16 cellular contexts compared by ENCODE assay signal in the genomic region with DNA sequence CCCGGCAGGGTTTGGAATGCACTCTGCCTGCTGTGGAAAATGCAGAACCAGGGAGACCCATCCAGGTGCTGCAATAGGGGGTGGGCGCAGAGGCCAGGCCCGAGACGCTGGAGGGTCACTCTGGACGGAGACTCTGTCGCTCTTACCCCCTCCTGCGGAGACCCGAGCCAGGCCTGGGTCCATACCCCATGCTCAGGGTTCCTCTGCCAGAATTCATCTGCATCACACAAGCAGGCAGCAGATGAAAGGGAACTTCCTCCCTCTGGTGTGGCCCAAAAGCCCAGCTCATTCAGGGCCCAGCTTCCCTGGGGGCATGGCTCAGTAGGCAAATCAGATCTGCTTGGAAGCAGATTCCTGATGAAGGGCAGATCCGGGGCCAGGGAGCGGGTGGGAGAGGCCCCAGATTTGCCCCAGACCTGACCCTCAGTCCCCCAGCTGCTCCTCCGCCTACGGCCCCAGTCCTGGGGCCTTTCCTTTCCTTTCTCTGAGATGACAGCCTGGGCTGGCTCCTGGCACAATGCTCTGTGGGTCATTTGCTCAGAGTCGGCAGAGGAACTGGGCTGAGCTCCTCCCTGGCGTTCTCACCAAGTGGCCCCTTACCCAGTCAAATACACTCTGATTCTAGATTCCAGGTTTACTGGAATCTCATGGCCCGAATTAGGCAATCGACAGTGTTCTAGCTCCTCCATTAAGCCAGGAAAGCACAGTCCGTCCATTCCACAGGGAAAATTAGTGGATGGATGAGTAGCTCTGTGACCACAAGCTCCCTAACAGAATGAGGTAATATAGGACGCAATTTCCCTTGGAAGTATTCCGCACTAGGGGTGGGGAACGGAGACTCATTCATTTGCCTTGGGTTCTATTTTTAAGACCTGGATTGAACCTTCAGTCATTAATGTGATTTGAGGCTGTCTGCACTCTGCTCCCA. TPM values are rescaled to one million over a fixed set of nuclear protein-coding genes. Genes with fewer than 3 reads are reported as not detected.
DNase-seq lines count a peak whose midpoint lies in the region; ATAC-seq and TF ChIP-seq lines count a peak whose summit lies in the region.
"Had no signal": no experiment of that assay in that cellular context is flagged by ENCODE, and none has a peak within 500 bp of the region (broad histone marks: within the 10 kb centered on the region; RNA-seq: fewer than 3 reads in every experiment).

No MANE protein-coding gene starts in this region.

- DNase-seq in breast epithelium (ENCODE audit: low spot score in 2 of 2) (no peak), mammary epithelial cell (no peak), astrocyte of the cerebellum (ENCODE audit: low read depth) (peak; percentile 90), left kidney (ENCODE audit: low read depth, low spot score) (peak; percentile 42), aorta (peak; percentile 33 to 70), RKO (ENCODE audit: low spot score) (no peak)
- DNase-seq: cerebellar nuclear complex, GOT3, RPMI8226, sigmoid colon had no signal

- no peaks in the 10 kb centered on the region for H3K36me3 ChIP-seq in breast epithelium
- no peaks in the 10 kb centered on the region for H3K36me3 ChIP-seq in mammary epithelial cell (ENCODE audit: insufficient read depth, low read length)
- no peaks in the 10 kb centered on the region for H3K36me3 ChIP-seq in aorta (ENCODE audit: control insufficient read depth in 1 of 2, insufficient read depth in 2 of 2, low read length in 1 of 2)
- H3K36me3 ChIP-seq: sigmoid colon had no signal

- no peak for TF ChIP-seq POLR2A in breast epithelium (IDR thresholded peaks at IDR 0.05)

- H3K27me3 ChIP-seq in breast epithelium = no peaks in the 10 kb centered on the region
- H3K27me3 ChIP-seq in mammary epithelial cell (ENCODE audit: insufficient read depth, low read length) = peaks cover 10% of the 10 kb centered on the region
- H3K27me3 ChIP-seq in aorta (ENCODE audit: control insufficient read depth in 1 of 2, insufficient read depth in 2 of 2, low read length in 1 of 2) = no peaks in the 10 kb centered on the region
- H3K27me3 ChIP-seq: sigmoid colon had no signal

- H3K4me1 ChIP-seq in breast epithelium (peaks cover 0 to 13% of the 10 kb centered on the region in 2 donors), mammary epithelial cell (ENCODE audit: insufficient read depth, low read length) (peaks cover 11% of the 10 kb centered on the region), aorta (ENCODE audit: control insufficient read depth in 1 of 2, insufficient read depth in 2 of 2, low read length in 2 of 2) (no peaks in the 10 kb centered on the region)
- H3K4me1 ChIP-seq: foreskin keratinocyte had no signal

- dilution Hi-C loops in mammary epithelial cell (cut with HindIII; ENCODE audit: low sequenced_read_pairs) = loop anchor here (5.0 kb wide), 2 partner anchors 48 to 72 kb away; no protein-coding TSS in a partner anchor

- in situ Hi-C loops in mammary epithelial cell (cut with MboI; ENCODE audit: low sequenced_read_pairs in 2 of 2) = no loop called here
- in situ Hi-C loops in astrocyte of the cerebellum (cut with HindIII; ENCODE audit: low sequenced_read_pairs) = no loop called here

- H3K9me3 ChIP-seq in breast epithelium (no peaks in the 10 kb centered on the region), mammary epithelial cell (replicated peaks; ENCODE audit: insufficient read depth, low read length) (no peaks in the 10 kb centered on the region), aorta (ENCODE audit: control insufficient read depth, low read length) (no peaks in the 10 kb centered on the region)
- H3K9me3 ChIP-seq: A549, sigmoid colon had no signal

- intact Hi-C loops in breast epithelium (cut with DNase I; ENCODE audit: low total_unique reads) (no loop called here), mammary epithelial cell (cut with micrococcal nuclease) (no loop called here), aorta (cut with DNase I) (no loop called here)

- H3K79me2 ChIP-seq in mammary epithelial cell (ENCODE audit: insufficient read depth, low read length) = no peaks in the 10 kb centered on the region

- H3K9ac ChIP-seq in mammary epithelial cell (ENCODE audit: insufficient read depth, low read length) = no peak overlapping the region
- H3K9ac ChIP-seq: KMS-11 had no signal

- no peak for ATAC-seq in aorta (ENCODE audit: low FRiP score)
- ATAC-seq in GM18520 (IDR thresholded peaks at IDR 0.05; ENCODE audit: unreplicated experiment) = no peak
- ATAC-seq in GM19467 (IDR thresholded peaks at IDR 0.05; ENCODE audit: unreplicated experiment) = no peak
- ATAC-seq: A549, foreskin keratinocyte had no signal

- H3K27ac ChIP-seq in breast epithelium (peak overlapping the region; percentile 0 to 82), mammary epithelial cell (ENCODE audit: insufficient read depth, low read depth, low read length) (no peak overlapping the region), aorta (ENCODE audit: low read depth in 1 of 2, low read length in 2 of 2) (no peak overlapping the region)
- H3K27ac ChIP-seq: A549, foreskin keratinocyte, KMS-11, sigmoid colon, VCaP had no signal

- no peak overlapping the region for H3K4me2 ChIP-seq in mammary epithelial cell (ENCODE audit: insufficient read depth, low read depth, low read length)
- H3K4me2 ChIP-seq: A549, KMS-11 had no signal

- WGBS in mammary epithelial cell (ENCODE audit: low coverage, missing lambda C conversion rate) = 96% methylated on average over 17 of the region's 20 CpGs
- WGBS in aorta, 2 donors = 95 to 96% methylated on average over 20 of the region's 20 CpGs

- H2AFZ ChIP-seq in mammary epithelial cell (ENCODE audit: low read depth, low read length) = no peak overlapping the region

- CTCF ChIA-PET in mammary epithelial cell (lab: Charles Lee; ENCODE audit: low non-redundant PET) = no interaction called here

- H3K4me3 ChIP-seq in breast epithelium (no peak overlapping the region), mammary epithelial cell (replicated peaks in 1 of 3; ENCODE audit: insufficient read depth in 1 of 3, low read depth in 2 of 3, low read length in 3 of 3) (no peak overlapping the region), astrocyte of the cerebellum (ENCODE audit: low read depth, low read length) (no peak overlapping the region), aorta (ENCODE audit: low read length in 2 of 2) (no peak overlapping the region)
- H3K4me3 ChIP-seq: A549, sigmoid colon had no signal

- no TSS peak for BruUV-seq in mammary epithelial cell (replicated peaks; lab: Mats Ljungman, UMichigan)

- TF ChIP-seq CTCF in breast epithelium (IDR thresholded peaks at IDR 0.05) = no peak
- TF ChIP-seq CTCF in mammary epithelial cell (conservative IDR thresholded peaks at IDR 0.05 in 1 of 2, IDR thresholded peaks at IDR 0.05 in 1 of 2; ENCODE audit: extremely low read depth in 1 of 2, insufficient read depth in 1 of 2, low read depth in 1 of 2, low read length in 2 of 2) = no peak
- no peak for TF ChIP-seq CTCF in astrocyte of the cerebellum (IDR thresholded peaks at IDR 0.05; ENCODE audit: low read depth, low read length, missing control alignments)

- no peaks in the 10 kb centered on the region for H4K20me1 ChIP-seq in mammary epithelial cell (ENCODE audit: insufficient read depth, low read length)

RNA-seq across cellular contexts. Expression of a gene that starts 19.1 kb away (rescaled TPM):
- 100 to 1,000 TPM in 1 of 3 donors, 10 to 100 TPM in 2; 64.0 to 140 (median 75.0) TPM for total RNA-seq in breast epithelium
- 1 to 10 TPM in 1 of 2 donors, not detected in 1; 1.8 TPM for total RNA-seq in mammary epithelial cell
- polyA plus RNA-seq in mammary epithelial cell = not detected
- not detected for polyA minus RNA-seq in mammary epithelial cell
- 10 to 100 TPM; 12.0 to 50.1 TPM for total RNA-seq in aorta
- polyA plus RNA-seq in aorta = 1 to 10 TPM; 2.9 to 4.6 TPM

RNA-seq across cellular contexts. Expression of a gene that starts 38.5 kb away (rescaled TPM):
- 10 to 100 TPM; 13.4 to 22.5 (median 20.0) TPM for total RNA-seq in breast epithelium
- 10 to 100 TPM; 13.9 to 18.8 TPM for total RNA-seq in mammary epithelial cell
- polyA plus RNA-seq in mammary epithelial cell = 13.6 TPM
- 4.2 TPM for polyA minus RNA-seq in mammary epithelial cell
- 10 to 100 TPM in 1 of 2 donors, 1 to 10 TPM in 1; 7.7 to 11.1 TPM for total RNA-seq in aorta
- polyA plus RNA-seq in aorta = 1 to 10 TPM; 6.6 to 7.9 TPM

Comparison
In these comparisons a context has a peak if more than half of its experiments do, and no peak if none do; other contexts are left out.
1. H3K27ac ChIP-seq: peak in breast epithelium (2 of 2); none in mammary epithelial cell (single experiment) and aorta (0 of 2).
2. RNA of a gene that starts 19.1 kb away (total RNA-seq): 64.0 to 140 TPM in breast epithelium and 12.0 to 50.1 TPM in aorta; 1.8 TPM in mammary epithelial cell; every median in the first group is over 4 times any median in the second.
3. DNase-seq: peak in astrocyte of the cerebellum (single experiment), left kidney (single experiment) and aorta (2 of 2); none in breast epithelium (0 of 2), mammary epithelial cell (single experiment) and RKO (single experiment).